ENCODE assay signal across 33 cellular contexts in genomic region chrX:153546386-153546785, GRCh38. TPM values are rescaled to one million over a fixed set of nuclear protein-coding genes. Genes with fewer than 3 reads are reported as not detected.
"Had no signal": no experiment of that assay in that cellular context is flagged by ENCODE, and none has a peak within 500 bp of the region (broad histone marks: within the 10 kb centered on the region; RNA-seq: fewer than 3 reads in every experiment).

No MANE protein-coding gene starts in this region.

- H3K4me3 ChIP-seq: MG63, PC-9, SJCRH30, SK-N-MC had no signal

- H3K4me2 ChIP-seq: PC-9 had no signal

- H3K27me3 ChIP-seq: MG63, SJCRH30 had no signal

- H3K4me3 Mint-ChIP-seq: T-cell had no signal

- H3K27ac Mint-ChIP-seq: T-cell had no signal

- H3K36me3 Mint-ChIP-seq: T-cell had no signal

- ATAC-seq: Panc1, Right ventricle myocardium inferior, SK-N-SH treated with all-trans-retinoic acid at 6 μM for 48 hours, T-cell had no signal

- H3K9me3 ChIP-seq: MG63, SJCRH30 had no signal

- H3K4me1 Mint-ChIP-seq: T-cell had no signal

- H2AFZ ChIP-seq: PC-9 had no signal

- H3K4me1 ChIP-seq: SJCRH30 had no signal

- H3K27ac ChIP-seq: PC-9, RWPE1, SJCRH30, SK-N-MC had no signal

- H3K36me3 ChIP-seq: MG63, SJCRH30 had no signal

- DNase-seq: Kasumi-1, MG63, NCI-H1048, NCI-H1092 treated with DMSO at 0.1 percent for 48 hours, NCI-H1417 treated with DMSO at 0.1 percent for 48 hours, NCI-H1436 treated with DMSO at 0.1 percent for 48 hours, NCI-H1694 treated with DMSO at 0.1 percent for 48 hours, NCI-H187 treated with DMSO at 0.1 percent for 48 hours, NCI-H2029, NCI-H2081, NCI-H2171 treated with DMSO at 0.1 percent for 48 hours, NCI-H2227 treated with DMSO at 0.1 percent for 48 hours, NCI-H345, NCI-H446, NCI-H510A treated with DMSO at 0.1 percent for 48 hours, NCI-H524 treated with DMSO at 0.1 percent for 48 hours, NCI-H526 treated with DMSO at 0.1 percent for 48 hours, NCI-H774, PC-9, SHP77, SIG-M5, SJCRH30, T-cell had no signal

- H3K9me3 Mint-ChIP-seq: T-cell had no signal

RNA-seq across cellular contexts. Expression of gene ATP2B3, which starts 28.9 kb away (rescaled TPM):
- total RNA-seq: M059J, NCI-H460, OCI-LY7, PC-9, Right ventricle myocardium inferior, RPMI7951 had no signal

RNA-seq across cellular contexts. Expression of gene BGN, which starts 51.6 kb away (rescaled TPM):
- total RNA-seq: OCI-LY7, SK-MEL-5 had no signal
